In genomic region chr1:175338447-175339135, GRCh38 we compare ENCODE assay signal across 8 cellular contexts.
DNase-seq lines count a peak whose midpoint lies in the region; ATAC-seq and TF ChIP-seq lines count a peak whose summit lies in the region.

No MANE protein-coding gene starts in this region.

- H3K27me3 Mint-ChIP-seq in WTC11 (ENCODE audit: low read depth), result peaks cover 4% of the 10 kb centered on the region

- no peak overlapping the region for H3K4me3 ChIP-seq in spleen

- peak; percentile 95 for ATAC-seq in GM18867 (IDR thresholded peaks at IDR 0.05; ENCODE audit: unreplicated experiment)
- peak; percentile 69 for ATAC-seq in HG03521 (IDR thresholded peaks at IDR 0.05; ENCODE audit: unreplicated experiment)
- peak; percentile 96 for ATAC-seq in WTC11
- ATAC-seq in GM19324 (IDR thresholded peaks at IDR 0.05; ENCODE audit: low FRiP score, unreplicated experiment), result no peak

- intact Hi-C loops in spleen (cut with DNase I; ENCODE audit: low total_unique reads), result no loop called here

- no peak overlapping the region for H3K27ac ChIP-seq in 22Rv1
- H3K27ac ChIP-seq in spleen, result no peak overlapping the region

- TF ChIP-seq CTCF in 22Rv1 (IDR thresholded peaks at IDR 0.05) (peak; percentile 72), WTC11 (IDR thresholded peaks at IDR 0.05) (peak; percentile 84), spleen (IDR thresholded peaks at IDR 0.05 in 8 of 11, conservative IDR thresholded peaks at IDR 0.05 in 3 of 11) (peak in 10 of 11 experiments; percentile 34 to 71 (median 56))

- CTCF ChIA-PET in WTC11 (lab: Charles Lee), result interaction anchor here (0.8 to 3.3 kb wide), 17 partner anchors 8 to 213 kb away, joined by 3 to 18 read pairs (median 6); no protein-coding TSS in a partner anchor

- H3K27ac Mint-ChIP-seq in WTC11, result no peak overlapping the region

- POLR2A ChIA-PET in WTC11 (lab: Charles Lee), result interaction anchor here (0.9 kb wide), 1 partner anchor 147 kb away, joined by 3 read pairs; the partner anchor contains the start of gene KIAA0040

- peaks cover 0 to 5% (median 0%) of the 10 kb centered on the region in 6 donors for H3K4me1 ChIP-seq in spleen

- no peak overlapping the region for H3K4me3 Mint-ChIP-seq in WTC11

- H3K27me3 ChIP-seq in spleen (replicated peaks in 1 of 7), result peaks cover 0 to 7% (median 0%) of the 10 kb centered on the region in 7 donors

- peaks cover 28% of the 10 kb centered on the region for H3K4me1 Mint-ChIP-seq in WTC11

- H3K36me3 ChIP-seq in spleen, result no peaks in the 10 kb centered on the region

- 46 to 58% (median 50%) methylated on average over 10 to 12 of the region's 12 CpGs for WGBS in spleen, 5 donors

- TF ChIP-seq POLR2A in spleen (IDR thresholded peaks at IDR 0.05), result no peak

- no peaks in the 10 kb centered on the region for H3K9me3 ChIP-seq in spleen

- peaks cover 14% of the 10 kb centered on the region for H3K9me3 Mint-ChIP-seq in WTC11

- DNase-seq in WTC11 (ENCODE audit: low spot score), result peak; percentile 85
- DNase-seq in effector CD4-positive, alpha-beta T cell, result peak; percentile 53
- peak; percentile 80 for DNase-seq in spleen
- no peak for DNase-seq in NCI-H187 (lab: John Stamatoyannopoulos, UW)

- no peaks in the 10 kb centered on the region for H3K36me3 Mint-ChIP-seq in WTC11

TF ChIP-seq in WTC11, 78 proteins besides CTCF, POLR2A, EP300 and RAD21:
- TF ChIP-seq MAX (CRISPR knock-in tag; IDR thresholded peaks at IDR 0.05), result peak; percentile 69; the same call in 1 of the 2 replicates
- TF ChIP-seq JAZF1 (CRISPR knock-in tag; IDR thresholded peaks at IDR 0.05), result no peak

Comparison
In these comparisons a context has a peak if more than half of its experiments do, and no peak if none do; other contexts are left out.
1. DNase-seq: peak in WTC11 (single experiment), effector CD4-positive, alpha-beta T cell (single experiment) and spleen (single experiment); none in NCI-H187 (0 of 2).
2. Peak in every context shown above with its lines, with median percentiles within 50 percentile points of each other: CTCF ChIP-seq.